In the genomic region with DNA sequence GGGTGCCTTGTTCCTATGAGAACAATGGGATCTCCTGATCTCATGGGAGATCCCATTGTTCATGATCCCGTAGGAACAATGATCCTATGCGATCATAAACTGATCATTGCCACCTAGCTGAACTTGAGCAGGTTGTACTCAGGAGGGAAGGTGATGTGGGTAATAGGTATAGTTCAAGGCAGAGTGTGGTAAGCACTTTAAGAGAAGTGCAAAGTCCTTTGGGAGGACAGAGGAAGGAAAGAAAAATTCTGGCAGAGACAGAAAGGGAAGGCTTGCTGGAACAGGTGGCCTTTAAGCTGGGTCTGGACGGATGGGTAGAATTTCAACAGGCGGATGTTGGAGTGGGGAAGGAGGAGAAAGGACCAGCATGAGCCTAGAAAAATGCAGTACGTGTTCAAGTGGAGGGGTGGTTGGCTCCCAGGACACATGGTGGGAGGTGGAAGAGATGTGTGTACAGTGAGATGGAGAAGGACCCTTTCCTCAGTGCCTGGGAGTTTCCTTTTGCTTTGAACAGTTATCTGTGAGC, we compare ENCODE assay signal across 34 cellular contexts. TPM values are rescaled to one million over a fixed set of nuclear protein-coding genes. Genes with fewer than 3 reads are reported as not detected.
"Had no signal": no experiment of that assay in that cellular context is flagged by ENCODE, and none has a peak within 500 bp of the region (broad histone marks: within the 10 kb centered on the region; RNA-seq: fewer than 3 reads in every experiment).

No MANE protein-coding gene starts in this region.

- H3K36me3 ChIP-seq: brain microvascular endothelial cell, esophagus squamous epithelium, gastroesophageal sphincter, WERI-Rb-1 had no signal

- H3K27ac Mint-ChIP-seq: activated B cell treated with CpG ODN at 0.5 μM for 24 hours; activated CD8-positive, alpha-beta T cell treated with anti-CD3 and anti-CD28 coated beads for 36 hours; activated naive CD4-positive, alpha-beta T cell treated with anti-CD3 and anti-CD28 coated beads for 36 hours; activated naive CD8-positive, alpha-beta T cell; activated T-helper 1 cell treated with anti-CD3 and anti-CD28 coated beads, Interleukin-12 subunit alpha, Interleukin-12 subunit beta, Interleukin-2, Interleukin-4 antibody, amounts not matched to agents 30 ng/mL and 10 ng/mL and 1 ng/mL, durations not matched to agents 14 hours and 24 hours and 36 hours; activated T-helper 2 cell treated with anti-CD3 and anti-CD28 coated beads, Interferon-gamma antibody, Interleukin-2, Interleukin-4, amounts not matched to agents 10 μg/mL and 5 μg/mL and 100 μg/mL, durations not matched to agents 14 hours and 24 hours and 36 hours; dendritic cell treated with granulocyte-macrophage colony-stimulating factor and Interleukin-4, amounts not matched to agents 40 ng/mL and 50 ng/mL, for 4 days; effector memory CD8-positive, alpha-beta T cell; T-helper 17 cell; T-helper 2 cell treated with Interferon-gamma antibody and Interleukin-4, amounts not matched to agents 5 μg/mL and 100 μg/mL, for 36 hours had no signal

- H3K4me3 Mint-ChIP-seq: activated B cell treated with CpG ODN at 0.5 μM for 24 hours; activated CD8-positive, alpha-beta T cell treated with anti-CD3 and anti-CD28 coated beads for 36 hours; activated naive CD4-positive, alpha-beta T cell treated with anti-CD3 and anti-CD28 coated beads for 36 hours; activated naive CD8-positive, alpha-beta T cell; activated T-helper 1 cell treated with anti-CD3 and anti-CD28 coated beads, Interleukin-12 subunit alpha, Interleukin-12 subunit beta, Interleukin-2, Interleukin-4 antibody, amounts not matched to agents 30 ng/mL and 10 ng/mL and 1 ng/mL, durations not matched to agents 14 hours and 24 hours and 36 hours; central memory CD8-positive, alpha-beta T cell; dendritic cell treated with granulocyte-macrophage colony-stimulating factor and Interleukin-4, amounts not matched to agents 40 ng/mL and 50 ng/mL, for 4 days; effector memory CD8-positive, alpha-beta T cell; T-helper 17 cell; T-helper 2 cell treated with Interferon-gamma antibody and Interleukin-4, amounts not matched to agents 5 μg/mL and 100 μg/mL, for 36 hours had no signal

- DNase-seq: activated B cell treated with CpG ODN at 0.5 μM for 24 hours; activated CD4-positive, alpha-beta T cell treated with anti-CD3 and anti-CD28 coated beads for 48 hours; activated CD4-positive, alpha-beta T cell treated with anti-CD3 and anti-CD28 coated beads, Interleukin-2, amount 50 U/mL, for 1 hour; activated CD4-positive, alpha-beta T cell treated with anti-CD3 and anti-CD28 coated beads, Interleukin-2, amount 50 U/mL, for 48 hours; activated CD8-positive, alpha-beta memory T cell treated with anti-CD3 and anti-CD28 coated beads for 24 hours; activated CD8-positive, alpha-beta T cell treated with anti-CD3 and anti-CD28 coated beads for 36 hours; activated effector memory CD4-positive, alpha-beta T cell treated with anti-CD3 and anti-CD28 coated beads, Interleukin-2, amount 50 U/mL, for 16 hours; activated naive CD4-positive, alpha-beta T cell treated with anti-CD3 and anti-CD28 coated beads for 36 hours; activated T-cell treated with anti-CD3 and anti-CD28 coated beads, Interleukin-2, amount 50 U/mL, for 1 hour; activated T-cell treated with anti-CD3 and anti-CD28 coated beads, Interleukin-2, amount 50 U/mL, for 48 hours; amniotic stem cell; anterior cingulate cortex; brain microvascular endothelial cell; effector CD4-positive, alpha-beta T cell; effector memory CD8-positive, alpha-beta T cell; erythroblast; esophagus squamous epithelium; foreskin melanocyte; T-helper 1 cell; T-helper 17 cell; T1000; WERI-Rb-1 had no signal

- H3K27me3 ChIP-seq: brain microvascular endothelial cell, esophagus squamous epithelium, gastroesophageal sphincter had no signal

- H3K9me3 ChIP-seq: gastroesophageal sphincter had no signal

- H3K27ac ChIP-seq: brain microvascular endothelial cell, coronary artery, esophagus squamous epithelium, gastroesophageal sphincter, WERI-Rb-1 had no signal

- H3K9me3 Mint-ChIP-seq: activated CD8-positive, alpha-beta T cell treated with anti-CD3 and anti-CD28 coated beads for 36 hours; activated naive CD4-positive, alpha-beta T cell treated with anti-CD3 and anti-CD28 coated beads for 36 hours; activated T-helper 1 cell treated with anti-CD3 and anti-CD28 coated beads, Interleukin-12 subunit alpha, Interleukin-12 subunit beta, Interleukin-2, Interleukin-4 antibody, amounts not matched to agents 30 ng/mL and 10 ng/mL and 1 ng/mL, durations not matched to agents 14 hours and 24 hours and 36 hours; activated T-helper 2 cell treated with anti-CD3 and anti-CD28 coated beads, Interferon-gamma antibody, Interleukin-2, Interleukin-4, amounts not matched to agents 10 μg/mL and 5 μg/mL and 100 μg/mL, durations not matched to agents 14 hours and 24 hours and 36 hours; T-helper 2 cell treated with Interferon-gamma antibody and Interleukin-4, amounts not matched to agents 5 μg/mL and 100 μg/mL, for 36 hours had no signal

- ATAC-seq: activated CD4-positive, CD25-positive, alpha-beta regulatory T cell treated with anti-CD3 and anti-CD28 coated beads, Interleukin-2, amount 50 U/mL, for 24 hours; activated CD8-positive, alpha-beta T cell treated with anti-CD3 and anti-CD28 coated beads for 36 hours; effector memory CD8-positive, alpha-beta T cell; gastroesophageal sphincter; T-helper 17 cell had no signal

- H3K4me3 ChIP-seq: coronary artery, esophagus squamous epithelium, gastroesophageal sphincter had no signal

- H3K27me3 Mint-ChIP-seq: activated B cell treated with CpG ODN at 0.5 μM for 24 hours; activated CD8-positive, alpha-beta T cell treated with anti-CD3 and anti-CD28 coated beads for 36 hours; activated naive CD8-positive, alpha-beta T cell; central memory CD8-positive, alpha-beta T cell; dendritic cell treated with granulocyte-macrophage colony-stimulating factor and Interleukin-4, amounts not matched to agents 40 ng/mL and 50 ng/mL, for 4 days; effector memory CD8-positive, alpha-beta T cell; T-helper 17 cell had no signal

- H3K4me1 ChIP-seq: esophagus squamous epithelium, gastroesophageal sphincter had no signal

- H3K4me1 Mint-ChIP-seq: activated B cell treated with CpG ODN at 0.5 μM for 24 hours; central memory CD8-positive, alpha-beta T cell had no signal

RNA-seq across cellular contexts. Expression of gene GREM2, which starts 22.3 kb away (rescaled TPM):
- total RNA-seq: activated B cell treated with CpG ODN at 0.5 μM for 24 hours; activated CD8-positive, alpha-beta T cell treated with anti-CD3 and anti-CD28 coated beads for 36 hours; activated T-helper 2 cell treated with anti-CD3 and anti-CD28 coated beads, Interferon-gamma antibody, Interleukin-2, Interleukin-4, amounts not matched to agents 10 μg/mL and 5 μg/mL and 100 μg/mL, durations not matched to agents 14 hours and 24 hours and 36 hours; bronchial epithelial cell; cardiac septum; glomerular endothelial cell had no signal
